ENCODE assay signal across 11 cellular contexts in genomic region chr12:112148031-112148513, GRCh38. TPM values are rescaled to one million over a fixed set of nuclear protein-coding genes. Genes with fewer than 3 reads are reported as not detected.
DNase-seq lines count a peak whose midpoint lies in the region; ATAC-seq, FAIRE-seq and TF ChIP-seq lines count a peak whose summit lies in the region.
"Had no signal": no experiment of that assay in that cellular context is flagged by ENCODE, and none has a peak within 500 bp of the region (broad histone marks: within the 10 kb centered on the region; RNA-seq: fewer than 3 reads in every experiment).

No MANE protein-coding gene starts in this region.

- DNase-seq in AG04449 (ENCODE audit: low read depth, low spot score) (peak; percentile 17), H54 (ENCODE audit: insufficient read length, low spot score) (peak; percentile 25), adipocyte (ENCODE audit: low read depth) (peak; percentile 25), hepatocyte (ENCODE audit: low spot score) (peak; percentile 45), CD1c-positive myeloid dendritic cell (ENCODE audit: extremely low spot score) (no peak), middle frontal gyrus (ENCODE audit: extremely low spot score, low spot score) (no peak)
- DNase-seq: cerebellar nuclear complex, NCI-H1930 had no signal

- no peak for ATAC-seq in HG03439 (IDR thresholded peaks at IDR 0.05; ENCODE audit: unreplicated experiment)
- ATAC-seq in GM21723 (IDR thresholded peaks at IDR 0.05; ENCODE audit: unreplicated experiment), result no peak

- TF ChIP-seq CTCF in AG04449 (IDR thresholded peaks at IDR 0.05; ENCODE audit: insufficient read depth, low read length, missing control alignments) (no peak), hepatocyte (IDR thresholded peaks at IDR 0.05; ENCODE audit: poor library complexity) (no peak)

- 78% methylated on average over 3 of the region's 3 CpGs for WGBS in hepatocyte (ENCODE audit: low lambda C conversion rate, missing lambda C conversion rate)

- H3K9ac ChIP-seq in adipocyte (ENCODE audit: low read length), result no peak overlapping the region

- H3K4me2 ChIP-seq in hepatocyte, result no peak overlapping the region

- no peaks in the 10 kb centered on the region for H3K27me3 ChIP-seq in adipocyte (replicated peaks; ENCODE audit: control insufficient read depth, insufficient read depth, low read length)
- no peaks in the 10 kb centered on the region for H3K27me3 ChIP-seq in hepatocyte

- H4K20me1 ChIP-seq in hepatocyte (ENCODE audit: insufficient read depth, poor library complexity, severe bottlenecking), result no peaks in the 10 kb centered on the region

- POLR2A ChIA-PET in AG04449 (lab: Yijun Ruan, JAX), result no interaction called here

- no peaks in the 10 kb centered on the region for H3K9me2 ChIP-seq in hepatocyte (replicated peaks; ENCODE audit: insufficient read depth)

- H3K27ac ChIP-seq in hepatocyte, result no peak overlapping the region
- H3K27ac ChIP-seq: SK-N-MC had no signal

- no peak for TF ChIP-seq POLR2A in H54 (IDR thresholded peaks at IDR 0.05; ENCODE audit: low read depth, low read length)

- CTCF ChIA-PET in AG04449 (lab: Yijun Ruan, JAX), result interaction anchor here (1.1 to 1.2 kb wide), 3 partner anchors 15 to 203 kb away, joined by 3 to 7 read pairs (median 3); no protein-coding TSS in a partner anchor

- H3K79me2 ChIP-seq in hepatocyte, result no peaks in the 10 kb centered on the region

- FAIRE-seq in H54 (lab: Jason Lieb, UNC), result no peak

- H3K9me3 ChIP-seq in adipocyte (ENCODE audit: control insufficient read depth, low read length), result no peaks in the 10 kb centered on the region
- no peaks in the 10 kb centered on the region for H3K9me3 ChIP-seq in hepatocyte (ENCODE audit: low read depth)

- H3K4me3 ChIP-seq in AG04449 (ENCODE audit: low read depth, low read length), result no peak overlapping the region
- H3K4me3 ChIP-seq in adipocyte (ENCODE audit: low read length), result no peak overlapping the region
- H3K4me3 ChIP-seq in hepatocyte, result no peak overlapping the region
- H3K4me3 ChIP-seq: SK-N-MC had no signal

- peaks cover 91% of the 10 kb centered on the region for H3K36me3 ChIP-seq in adipocyte (ENCODE audit: control insufficient read depth, insufficient read depth, low read length, severe bottlenecking)
- H3K36me3 ChIP-seq in hepatocyte (replicated peaks; ENCODE audit: insufficient read depth, low read depth), result no peaks in the 10 kb centered on the region

- H3K4me1 ChIP-seq in adipocyte (ENCODE audit: control insufficient read depth, insufficient read depth, low read length), result no peaks in the 10 kb centered on the region
- H3K4me1 ChIP-seq in hepatocyte (ENCODE audit: insufficient read depth), result peaks cover 8% of the 10 kb centered on the region

- H2AFZ ChIP-seq in hepatocyte, result no peak overlapping the region

RNA-seq across cellular contexts. Expression of gene TRAFD1, which starts 22.7 kb away (rescaled TPM):
- 33.9 and 37.1 TPM in 2 replicates for total RNA-seq in hepatocyte
- 37.3 and 39.4 TPM in 2 replicates for polyA plus RNA-seq in hepatocyte

RNA-seq across cellular contexts. Expression of gene NAA25, which starts 39.5 kb away (rescaled TPM):
- 19.1 and 22.1 TPM in 2 replicates for total RNA-seq in hepatocyte
- 18.5 and 18.7 TPM in 2 replicates for polyA plus RNA-seq in hepatocyte

Comparison
In these comparisons a context has a peak if more than half of its experiments do, and no peak if none do; other contexts are left out.
1. DNase-seq: peak in AG04449 (single experiment), H54 (single experiment), adipocyte (single experiment) and hepatocyte (single experiment); none in CD1c-positive myeloid dendritic cell (single experiment) and middle frontal gyrus (single experiment).